19 cellular contexts compared by ENCODE assay signal in genomic region chr16:69873783-69874182, GRCh38.
DNase-seq lines count a peak whose midpoint lies in the region; ATAC-seq lines count a peak whose summit lies in the region.
"Had no signal": no experiment of that assay in that cellular context is flagged by ENCODE, and none has a peak within 500 bp of the region (broad histone marks: within the 10 kb centered on the region; RNA-seq: fewer than 3 reads in every experiment).

No MANE protein-coding gene starts in this region.

- DNase-seq in left ventricle myocardium superior (no peak), left cardiac atrium (no peak), sciatic nerve (ENCODE audit: low spot score) (peak; percentile 5), amniotic stem cell (lab: John Stamatoyannopoulos, UW) (no peak)
- no peak for DNase-seq in activated effector memory CD4-positive, alpha-beta T cell treated with anti-CD3 and anti-CD28 coated beads, Interleukin-2, amount 50 U/mL, for 16 hours
- no peak for DNase-seq in stimulated activated CD4-positive, alpha-beta T cell treated with anti-CD3 and anti-CD28 coated beads, Interleukin-1b, Interleukin-23, amount 100 ng/mL, for 48 hours
- DNase-seq: 8988T; ACHN; BE2C; C1 segment of cervical spinal cord; CD4-positive, alpha-beta memory T cell; CD4-positive, CD25-positive, alpha-beta regulatory T cell; CD8-positive, alpha-beta memory T cell; COR-L47; DMS 273 treated with DMSO at 0.1 percent for 48 hours; DMS79 treated with DMSO at 0.1 percent for 48 hours; GF-D8 had no signal

- H3K27ac ChIP-seq in angular gyrus (ENCODE audit: low read depth, low read length), result peak overlapping the region; percentile 2
- H3K27ac ChIP-seq: BLaER1 had no signal

- ATAC-seq in left ventricle myocardium superior (peak; percentile 45), left cardiac atrium (no peak), sciatic nerve (no peak)

- intact Hi-C loops in left ventricle myocardium superior (cut with micrococcal nuclease), result no loop called here
- intact Hi-C loops in left cardiac atrium (cut with DNase I), result no loop called here
- intact Hi-C loops in sciatic nerve (cut with DNase I), result no loop called here
